Comparison of ENCODE assay signal across 1 cellular context in the genomic region with DNA sequence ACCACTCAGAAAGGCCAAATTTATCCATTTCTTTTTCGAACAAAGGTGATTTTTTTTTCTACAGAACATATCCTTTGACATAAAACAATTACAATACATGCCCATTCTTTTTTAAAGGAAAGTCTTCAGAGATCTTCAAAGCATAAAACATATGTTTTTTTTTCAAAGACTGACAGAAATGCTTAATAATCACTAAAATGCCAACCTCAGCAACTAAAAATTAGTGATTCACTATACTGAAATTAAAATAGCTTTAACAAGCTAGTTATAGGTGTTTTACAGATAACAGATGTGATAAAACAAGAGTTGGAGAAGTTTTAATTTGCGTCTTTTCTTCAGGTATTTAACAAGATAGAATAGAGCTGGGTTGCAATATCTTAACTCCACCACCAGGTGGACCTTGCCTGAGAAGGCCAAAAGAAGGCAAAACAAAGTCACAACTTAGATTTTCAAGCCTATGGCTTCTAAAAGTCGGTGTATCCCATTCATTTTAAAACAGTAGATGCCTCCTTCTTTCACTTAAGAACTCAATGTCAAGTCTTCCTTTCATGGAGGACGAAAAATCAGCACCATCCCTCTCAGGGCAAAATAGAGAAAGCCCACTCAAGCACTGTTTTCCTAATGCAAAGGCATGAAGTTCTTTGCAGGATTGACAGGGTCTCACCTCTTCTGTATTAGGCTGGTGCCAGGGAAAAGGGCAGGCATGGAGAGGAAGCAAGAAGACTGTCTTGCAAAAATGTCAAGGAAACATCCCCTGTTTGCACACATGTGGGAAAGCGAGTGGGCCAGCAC.
TF ChIP-seq lines count a peak whose summit lies in the region.

No MANE protein-coding gene starts in this region.

TF ChIP-seq in K562, 482 proteins besides CTCF, POLR2A, EP300 and RAD21 (continued from another document):
- TF ChIP-seq CBX3 (IDR thresholded peaks at IDR 0.05; ENCODE audit: borderline replicate concordance in 1 of 2, low read length in 2 of 2) (peak in 1 of 2 experiments; percentile 57; a peak in 1 of 3 replicates), YY1 (IDR thresholded peaks at IDR 0.05; ENCODE audit: borderline replicate concordance in 1 of 3, control insufficient read depth in 1 of 3, extremely low read depth in 1 of 3, insufficient read depth in 3 of 3, insufficient read length in 1 of 3, insufficient replicate concordance in 2 of 3, low read depth in 1 of 3, low read length in 2 of 3) (no peak)
